In the genomic region with DNA sequence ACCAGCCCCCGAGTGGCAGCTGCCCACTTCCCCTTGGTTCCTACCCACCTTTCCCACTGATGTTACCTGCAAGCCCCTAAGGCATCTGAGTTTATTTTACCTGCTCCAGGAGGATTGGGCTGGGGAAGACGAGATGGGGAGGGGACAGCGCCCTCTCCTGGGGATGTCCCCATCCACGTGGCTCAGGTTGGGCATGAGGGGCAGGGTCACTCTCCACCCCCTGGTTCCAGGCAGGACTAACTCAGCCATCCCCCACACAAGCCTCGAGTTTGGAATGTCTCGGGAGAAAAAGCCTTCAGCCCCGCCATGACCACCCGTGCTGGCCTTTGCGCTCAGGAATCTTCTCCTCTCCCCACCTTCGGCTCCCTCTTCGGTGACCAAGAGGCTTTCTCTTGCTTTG, we compare ENCODE assay signal across 10 cellular contexts.
DNase-seq lines count a peak whose midpoint lies in the region; ATAC-seq and TF ChIP-seq lines count a peak whose summit lies in the region.
"Had no signal": no experiment of that assay in that cellular context is flagged by ENCODE, and none has a peak within 500 bp of the region (broad histone marks: within the 10 kb centered on the region; RNA-seq: fewer than 3 reads in every experiment).

No MANE protein-coding gene starts in this region.

- H4K8ac ChIP-seq in mesendoderm (ENCODE audit: low read depth, low read length) (no peak overlapping the region), trophoblast cell (ENCODE audit: low read depth, low read length) (no peak overlapping the region)

- H3K4me3 ChIP-seq in ACC112 (ENCODE audit: low read depth, low read length) (no peak overlapping the region), mesendoderm (ENCODE audit: low read length) (no peak overlapping the region), trophoblast cell (ENCODE audit: low read depth, low read length) (no peak overlapping the region)

- DNase-seq in HEK293T (ENCODE audit: extremely low spot score): peak; percentile 51
- DNase-seq in caudate nucleus (lab: John Stamatoyannopoulos, UW): no peak
- peak; percentile 77 for DNase-seq in mesendoderm
- DNase-seq in DMS153 (lab: John Stamatoyannopoulos, UW): no peak
- no peak for DNase-seq in trophoblast cell
- no peak for DNase-seq in G401 (ENCODE audit: low spot score)
- DNase-seq: activated naive CD4-positive, alpha-beta T cell treated with Interleukin-2 at 50 U/mL for 16 hours; NCI-H2171 had no signal

- no peaks in the 10 kb centered on the region for H3K79me1 ChIP-seq in mesendoderm (ENCODE audit: low read length)
- H3K79me1 ChIP-seq in trophoblast cell (ENCODE audit: low read length): no peaks in the 10 kb centered on the region

- no peak overlapping the region for H3K4me2 ChIP-seq in mesendoderm (ENCODE audit: low read length)
- H3K4me2 ChIP-seq in trophoblast cell (ENCODE audit: low read length): no peak overlapping the region

- no peak overlapping the region for H4K5ac ChIP-seq in mesendoderm (ENCODE audit: low read length)

- H4K91ac ChIP-seq in trophoblast cell (ENCODE audit: low read depth, low read length): no peak overlapping the region

- H4K12ac ChIP-seq in trophoblast cell (ENCODE audit: low read depth, low read length): no peak overlapping the region

- H3K9ac ChIP-seq in mesendoderm (ENCODE audit: low read length) (no peak overlapping the region), trophoblast cell (ENCODE audit: low read length) (no peak overlapping the region)

- H3K4me1 ChIP-seq in ACC112 (ENCODE audit: control insufficient read depth, insufficient read depth, low read length, unreplicated experiment) (peaks cover 60% of the 10 kb centered on the region), mesendoderm (ENCODE audit: control insufficient read depth, low read depth, low read length) (no peaks in the 10 kb centered on the region), trophoblast cell (ENCODE audit: control insufficient read depth in 1 of 2, insufficient read depth in 2 of 2, low read length in 2 of 2) (no peaks in the 10 kb centered on the region)

- in situ Hi-C loops in G401 (cut with HindIII; ENCODE audit: low sequenced_read_pairs): no loop called here

- H3K36me3 ChIP-seq in ACC112 (ENCODE audit: insufficient read depth, low read length) (no peaks in the 10 kb centered on the region), mesendoderm (ENCODE audit: control insufficient read depth, insufficient read depth, low read length) (no peaks in the 10 kb centered on the region), trophoblast cell (ENCODE audit: control insufficient read depth in 1 of 2, insufficient read depth in 2 of 2, low read length in 2 of 2) (peaks cover 48 to 55% of the 10 kb centered on the region in 2 experiments)

- H2BK15ac ChIP-seq in mesendoderm (replicated peaks; ENCODE audit: low read depth): no peak overlapping the region

- H3K14ac ChIP-seq in trophoblast cell (ENCODE audit: low read length): no peak overlapping the region

- H3K27me3 ChIP-seq in ACC112 (ENCODE audit: insufficient read depth, low read length) (no peaks in the 10 kb centered on the region), mesendoderm (ENCODE audit: insufficient read depth, low read length, poor library complexity) (no peaks in the 10 kb centered on the region), trophoblast cell (ENCODE audit: insufficient read depth, low read length) (no peaks in the 10 kb centered on the region)

- H3K18ac ChIP-seq in mesendoderm (ENCODE audit: low read length) (no peak overlapping the region), trophoblast cell (ENCODE audit: low read length) (no peak overlapping the region)

- H3K27ac ChIP-seq in ACC112 (ENCODE audit: low read depth, low read length) (peak overlapping the region; percentile 74), caudate nucleus (ENCODE audit: low read depth, low read length) (peak overlapping the region; percentile 36), mesendoderm (ENCODE audit: low read depth, low read length) (no peak overlapping the region), trophoblast cell (ENCODE audit: low read depth, low read length) (no peak overlapping the region)

- H3K9me3 ChIP-seq in trophoblast cell (ENCODE audit: insufficient read depth, low read depth, low read length): peaks cover 2% of the 10 kb centered on the region

- H2AK5ac ChIP-seq in mesendoderm (ENCODE audit: low read length) (no peak overlapping the region), trophoblast cell (ENCODE audit: low read length) (no peak overlapping the region)

- H2AFZ ChIP-seq in ACC112 (ENCODE audit: low read length, unreplicated experiment) (no peak overlapping the region), trophoblast cell (ENCODE audit: insufficient read depth, low read length, poor library complexity) (no peak overlapping the region)

- no peak overlapping the region for H3K23ac ChIP-seq in mesendoderm (ENCODE audit: low read length)
- no peak overlapping the region for H3K23ac ChIP-seq in trophoblast cell (ENCODE audit: low read length)

- H3K56ac ChIP-seq in mesendoderm (ENCODE audit: low read length): no peak overlapping the region

- H2BK120ac ChIP-seq in mesendoderm (ENCODE audit: low read depth, low read length) (no peak overlapping the region), trophoblast cell (ENCODE audit: insufficient read depth, low read length, poor library complexity) (no peak overlapping the region)

- POLR2A ChIA-PET in HEK293T (lab: Yijun Ruan, JAX): no interaction called here

- CTCF ChIA-PET in HEK293T (lab: Yijun Ruan, JAX): interaction anchor here (1.0 kb wide), 1 partner anchor 17 kb away, joined by 4 read pairs; no protein-coding TSS in a partner anchor

- no peak overlapping the region for H2BK5ac ChIP-seq in mesendoderm (ENCODE audit: low read length)
- no peak overlapping the region for H2BK5ac ChIP-seq in trophoblast cell (ENCODE audit: low read depth, low read length, poor library complexity)

- no CpG with 5 or more reads among the region's 11 CpGs for WGBS in mesendoderm (ENCODE audit: extremely low coverage, insufficient coverage, low lambda C conversion rate)
- no CpG with 5 or more reads among the region's 11 CpGs for WGBS in trophoblast cell (ENCODE audit: extremely low coverage, insufficient coverage, insufficient read length)

- no peak overlapping the region for H2BK12ac ChIP-seq in trophoblast cell (ENCODE audit: low read length)

- H3K79me2 ChIP-seq in ACC112 (ENCODE audit: control insufficient read depth, insufficient read depth, low read length, unreplicated experiment) (no peaks in the 10 kb centered on the region), mesendoderm (ENCODE audit: control insufficient read depth, insufficient read depth, low read length) (no peaks in the 10 kb centered on the region), trophoblast cell (ENCODE audit: control insufficient read depth, insufficient read depth, low read length, poor library complexity) (no peaks in the 10 kb centered on the region)

- no peak for ATAC-seq in HG03432 (IDR thresholded peaks at IDR 0.05; ENCODE audit: unreplicated experiment)

- H3K4ac ChIP-seq in mesendoderm (ENCODE audit: low read depth, low read length) (no peak overlapping the region), trophoblast cell (ENCODE audit: low read depth, low read length) (no peak overlapping the region)

TF ChIP-seq in HEK293T, 16 proteins besides CTCF, POLR2A, EP300 and RAD21:
- TF ChIP-seq SP1 (IDR thresholded peaks at IDR 0.05): no peak
- TF ChIP-seq HDGF (IDR thresholded peaks at IDR 0.05; ENCODE audit: borderline replicate concordance): no peak
- TF ChIP-seq ZNF384 (IDR thresholded peaks at IDR 0.05): no peak
- TF ChIP-seq LEF1 (IDR thresholded peaks at IDR 0.05; ENCODE audit: borderline replicate concordance): no peak
- no peak for TF ChIP-seq FOXM1 (IDR thresholded peaks at IDR 0.05; ENCODE audit: borderline replicate concordance)
- TF ChIP-seq SUZ12 (IDR thresholded peaks at IDR 0.05): no peak
- TF ChIP-seq L3MBTL2 (conservative IDR thresholded peaks at IDR 0.05): no peak
- no peak for TF ChIP-seq NFRKB (IDR thresholded peaks at IDR 0.05)
- no peak for TF ChIP-seq FOXK2 (IDR thresholded peaks at IDR 0.05)
- no peak for TF ChIP-seq PKNOX1 (IDR thresholded peaks at IDR 0.05)
- TF ChIP-seq BHLHE40 (IDR thresholded peaks at IDR 0.05; ENCODE audit: borderline replicate concordance): no peak
- no peak for TF ChIP-seq ARNT (IDR thresholded peaks at IDR 0.05)
- no peak for TF ChIP-seq FOXA1 (IDR thresholded peaks at IDR 0.05)
- TF ChIP-seq CTBP1 (IDR thresholded peaks at IDR 0.05; ENCODE audit: borderline replicate concordance): no peak
- no peak for TF ChIP-seq ELF4 (IDR thresholded peaks at IDR 0.05)

Comparison
In these comparisons a context has a peak if more than half of its experiments do, and no peak if none do; other contexts are left out.
1. H3K27ac ChIP-seq: peak in ACC112 (single experiment) and caudate nucleus (single experiment); none in mesendoderm (single experiment) and trophoblast cell (single experiment).
2. DNase-seq: peak in HEK293T (single experiment) and mesendoderm (single experiment); none in caudate nucleus (0 of 61), DMS153 (single experiment), trophoblast cell (0 of 2) and G401 (single experiment).